Comparison of ENCODE assay signal across 8 cellular contexts in the genomic region with DNA sequence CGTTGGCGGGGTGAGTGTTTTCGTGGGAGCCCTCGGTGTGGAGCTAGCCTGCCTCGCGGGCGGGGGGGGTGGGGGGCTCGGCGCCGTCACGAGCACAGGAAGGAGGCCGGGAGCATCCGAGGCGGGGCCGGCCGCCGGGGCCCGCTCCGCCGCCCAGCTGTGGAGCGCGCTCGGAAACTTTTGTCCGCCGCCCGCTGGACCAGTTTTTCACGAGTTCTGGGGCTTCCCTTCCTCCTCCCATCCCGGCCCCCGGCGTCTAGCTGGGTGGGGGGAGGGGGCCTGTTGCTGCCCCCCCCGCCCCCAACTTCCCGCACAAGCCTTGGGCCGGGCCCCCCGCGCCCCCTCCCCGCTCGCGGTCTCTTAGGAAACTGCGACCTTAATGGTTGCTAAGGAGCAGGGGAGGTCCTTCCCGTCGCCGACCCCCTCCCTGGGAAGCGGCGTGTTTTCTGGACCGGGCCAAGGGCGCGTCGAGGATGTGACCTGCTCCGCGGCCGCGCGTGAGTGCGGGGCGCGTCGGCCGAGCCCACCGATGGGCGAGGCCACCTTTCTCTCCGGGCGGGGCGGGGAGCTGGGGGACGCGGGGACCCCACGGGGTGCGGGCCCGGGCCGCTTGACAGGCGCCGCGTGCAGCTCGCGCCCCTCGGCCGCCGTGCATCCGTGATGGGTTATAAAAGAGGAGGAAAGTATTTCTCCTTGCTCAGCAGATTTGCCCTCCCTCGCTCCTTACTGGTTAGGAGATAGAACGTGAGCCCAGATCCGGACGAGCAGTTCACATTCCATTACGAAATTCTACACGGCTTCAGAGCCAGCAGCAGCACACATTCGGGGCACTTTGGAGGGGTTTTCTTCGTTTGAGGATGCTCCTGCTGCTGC. TPM values are rescaled to one million over a fixed set of nuclear protein-coding genes. Genes with fewer than 3 reads are reported as not detected.
DNase-seq lines count a peak whose midpoint lies in the region; ATAC-seq and TF ChIP-seq lines count a peak whose summit lies in the region.

No MANE protein-coding gene starts in this region.

- no peak overlapping the region for H3K27ac ChIP-seq in endodermal cell (ENCODE audit: low read depth, low read length)
- no peak overlapping the region for H3K27ac ChIP-seq in mesodermal cell (ENCODE audit: low read depth, low read length, severe bottlenecking)

- WGBS in endodermal cell (ENCODE audit: insufficient coverage in 1 of 2, insufficient read length in 1 of 2), 2 experiments = 0 to 1% methylated on average over 18 to 83 of the region's 86 CpGs
- WGBS in mesodermal cell (ENCODE audit: insufficient coverage in 2 of 2), 2 experiments = 1 to 2% methylated on average over 23 to 44 of the region's 86 CpGs

- TF ChIP-seq CTCF in endodermal cell (conservative IDR thresholded peaks at IDR 0.05) = peak; percentile 39

- POLR2A ChIA-PET in activated CD4-positive, alpha-beta memory T cell treated with anti-CD3 and anti-CD28 coated beads, Interleukin-2, amount 10 ng/mL, durations not matched to agents 7 days and 5 days (lab: Charles Lee) = interaction anchor here (1.0 to 6.0 kb wide), 12 partner anchors 10 to 496 kb away, joined by 3 to 76 read pairs (median 5); no protein-coding TSS in a partner anchor

- peak overlapping the region; percentile 72 for H3K9ac ChIP-seq in endodermal cell (ENCODE audit: extremely low read depth, low read length, poor library complexity, severe bottlenecking)

- peak overlapping the region; percentile 87 for H3K4me3 ChIP-seq in endodermal cell (ENCODE audit: low read length)
- peak overlapping the region; percentile 88 for H3K4me3 ChIP-seq in mesodermal cell (ENCODE audit: extremely low read depth, insufficient read depth, low read length, poor library complexity, severe bottlenecking)

- H3K27me3 Mint-ChIP-seq in activated CD4-positive, alpha-beta memory T cell treated with anti-CD3 and anti-CD28 coated beads, Interleukin-2, amount 10 ng/mL, durations not matched to agents 7 days and 5 days = no peaks in the 10 kb centered on the region
- no peaks in the 10 kb centered on the region for H3K27me3 Mint-ChIP-seq in endodermal cell (ENCODE audit: insufficient read depth)
- no peaks in the 10 kb centered on the region for H3K27me3 Mint-ChIP-seq in stimulated activated naive CD8-positive, alpha-beta T cell treated with anti-CD3 and anti-CD28 coated beads, Interleukin-15, amount 100 ng/mL, for 72 hours

- H3K36me3 Mint-ChIP-seq in activated CD4-positive, alpha-beta memory T cell treated with anti-CD3 and anti-CD28 coated beads, Interleukin-2, amount 10 ng/mL, durations not matched to agents 7 days and 5 days (ENCODE audit: low read depth) = peaks cover 13% of the 10 kb centered on the region
- no peaks in the 10 kb centered on the region for H3K36me3 Mint-ChIP-seq in endodermal cell (ENCODE audit: low read depth)

- peaks cover 50% of the 10 kb centered on the region for H3K4me1 Mint-ChIP-seq in activated CD4-positive, alpha-beta memory T cell treated with anti-CD3 and anti-CD28 coated beads, Interleukin-2, amount 10 ng/mL, durations not matched to agents 7 days and 5 days
- peaks cover 51% of the 10 kb centered on the region for H3K4me1 Mint-ChIP-seq in endodermal cell
- peaks cover 51% of the 10 kb centered on the region for H3K4me1 Mint-ChIP-seq in stimulated activated naive CD8-positive, alpha-beta T cell treated with anti-CD3 and anti-CD28 coated beads, Interleukin-15, amount 100 ng/mL, for 72 hours

- peak overlapping the region; percentile 83 for H3K4me3 Mint-ChIP-seq in activated CD4-positive, alpha-beta memory T cell treated with anti-CD3 and anti-CD28 coated beads, Interleukin-2, amount 10 ng/mL, durations not matched to agents 7 days and 5 days
- H3K4me3 Mint-ChIP-seq in endodermal cell = peak overlapping the region; percentile 83
- H3K4me3 Mint-ChIP-seq in stimulated activated naive CD8-positive, alpha-beta T cell treated with anti-CD3 and anti-CD28 coated beads, Interleukin-15, amount 100 ng/mL, for 72 hours = peak overlapping the region; percentile 89 to 92

- DNase-seq in NCI-H2196 (lab: John Stamatoyannopoulos, UW; ENCODE audit: unreplicated experiment) (peak; percentile 16), NCI-H2196 treated with DMSO at 0.1 percent for 48 hours (lab: John Stamatoyannopoulos, UW; ENCODE audit: unreplicated experiment) (no peak), NCI-H2227 (lab: John Stamatoyannopoulos, UW; ENCODE audit: unreplicated experiment) (peak; percentile 48), endodermal cell (peak; percentile 68)
- DNase-seq in activated CD4-positive, alpha-beta memory T cell treated with anti-CD3 and anti-CD28 coated beads, Interleukin-2, amount 10 ng/mL, durations not matched to agents 7 days and 5 days = peak; percentile 48
- peak in 1 of 2 donors; percentile 42 for DNase-seq in stimulated activated naive CD8-positive, alpha-beta T cell treated with anti-CD3 and anti-CD28 coated beads, Interleukin-15, amount 100 ng/mL, for 72 hours

- peak overlapping the region; percentile 70 for H3K27ac Mint-ChIP-seq in activated CD4-positive, alpha-beta memory T cell treated with anti-CD3 and anti-CD28 coated beads, Interleukin-2, amount 10 ng/mL, durations not matched to agents 7 days and 5 days
- no peak overlapping the region for H3K27ac Mint-ChIP-seq in endodermal cell
- peak overlapping the region; percentile 90 to 91 for H3K27ac Mint-ChIP-seq in stimulated activated naive CD8-positive, alpha-beta T cell treated with anti-CD3 and anti-CD28 coated beads, Interleukin-15, amount 100 ng/mL, for 72 hours

- H3K9me3 Mint-ChIP-seq in activated CD4-positive, alpha-beta memory T cell treated with anti-CD3 and anti-CD28 coated beads, Interleukin-2, amount 10 ng/mL, durations not matched to agents 7 days and 5 days = no peaks in the 10 kb centered on the region
- no peaks in the 10 kb centered on the region for H3K9me3 Mint-ChIP-seq in endodermal cell
- no peaks in the 10 kb centered on the region for H3K9me3 Mint-ChIP-seq in stimulated activated naive CD8-positive, alpha-beta T cell treated with anti-CD3 and anti-CD28 coated beads, Interleukin-15, amount 100 ng/mL, for 72 hours

- CTCF ChIA-PET in activated CD4-positive, alpha-beta memory T cell treated with anti-CD3 and anti-CD28 coated beads, Interleukin-2, amount 10 ng/mL, durations not matched to agents 7 days and 5 days (lab: Charles Lee) = interaction anchor here (0.8 to 1.1 kb wide), 3 partner anchors 23 to 496 kb away, joined by 3 to 4 read pairs (median 3); no protein-coding TSS in a partner anchor

- no peaks in the 10 kb centered on the region for H3K27me3 ChIP-seq in endodermal cell (ENCODE audit: control insufficient read depth, insufficient read depth, low read length, poor library complexity, severe bottlenecking)

- peak; percentile 18 for ATAC-seq in stimulated activated naive CD8-positive, alpha-beta T cell treated with anti-CD3 and anti-CD28 coated beads, Interleukin-15, amount 100 ng/mL, for 72 hours
- no peak for ATAC-seq in HG02981 (IDR thresholded peaks at IDR 0.05; ENCODE audit: unreplicated experiment)

- H3K4me1 ChIP-seq in endodermal cell (ENCODE audit: control insufficient read depth, insufficient read depth, low read length) (peaks cover 14% of the 10 kb centered on the region), mesodermal cell (ENCODE audit: control insufficient read depth, insufficient read depth, low read length, poor library complexity, severe bottlenecking) (peaks cover 31% of the 10 kb centered on the region)

- H3K9me3 ChIP-seq in endodermal cell (ENCODE audit: control insufficient read depth, low read length) (no peaks in the 10 kb centered on the region), mesodermal cell (ENCODE audit: control insufficient read depth, low read length) (no peaks in the 10 kb centered on the region)

- H3K36me3 ChIP-seq in endodermal cell (ENCODE audit: control insufficient read depth, insufficient read depth, low read length) (no peaks in the 10 kb centered on the region), mesodermal cell (ENCODE audit: control insufficient read depth, insufficient read depth, low read length) (no peaks in the 10 kb centered on the region)

RNA-seq across cellular contexts. Expression of gene RREB1, which starts 1.4 kb away (rescaled TPM):
- total RNA-seq in activated CD4-positive, alpha-beta memory T cell treated with anti-CD3 and anti-CD28 coated beads, Interleukin-2, amount 10 ng/mL, durations not matched to agents 7 days and 5 days = 10 to 100 TPM; 26.5 to 27.9 TPM
- total RNA-seq in endodermal cell = 10 to 100 TPM; 51.2 to 64.3 TPM
- 13.7 TPM for polyA plus RNA-seq in endodermal cell (2013, experiment 1 of 2)
- 15.6 TPM for polyA plus RNA-seq in endodermal cell (2013, experiment 2 of 2)
- polyA plus RNA-seq in mesodermal cell (2013, experiment 1 of 2) = 21.5 TPM
- polyA plus RNA-seq in mesodermal cell (2013, experiment 2 of 2) = 16.1 TPM
